ENCODE assay signal across 12 cellular contexts in the genomic region with DNA sequence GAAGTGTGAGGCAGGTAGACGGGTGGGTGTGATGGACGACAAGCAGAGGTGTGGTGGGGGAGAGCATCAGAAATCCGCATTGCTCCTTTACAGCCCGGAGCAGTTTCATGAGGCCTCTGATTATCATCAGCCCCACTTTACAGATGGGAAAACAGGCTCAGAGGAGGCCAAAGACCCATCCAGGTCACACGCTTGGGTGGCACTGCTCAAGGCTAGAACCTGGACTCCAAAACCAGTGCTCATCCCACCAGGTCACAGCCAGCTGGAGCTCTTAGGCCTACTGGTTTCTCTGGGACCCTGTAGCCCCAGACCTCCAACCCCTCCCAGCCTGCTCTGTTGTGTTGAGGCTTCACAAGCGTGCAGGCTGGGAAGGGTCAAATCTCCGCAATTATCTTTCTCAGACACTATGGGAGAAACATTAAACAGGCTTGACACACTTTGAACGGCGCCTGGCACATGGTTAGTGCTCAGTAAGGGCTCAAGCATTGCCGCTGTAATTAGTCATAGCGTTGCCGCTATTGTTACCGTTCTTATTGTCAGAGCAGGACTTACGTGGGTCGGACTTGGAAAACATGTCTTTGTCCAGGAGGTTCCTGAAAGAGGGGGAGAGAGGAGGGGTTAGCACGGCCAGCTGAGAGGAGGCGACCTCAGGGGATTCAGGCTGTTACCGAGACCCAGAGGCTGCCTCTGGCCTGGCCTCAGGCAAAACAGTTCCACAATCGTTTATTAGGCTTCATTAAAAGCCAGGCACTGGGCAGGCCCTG. TPM values are rescaled to one million over a fixed set of nuclear protein-coding genes. Genes with fewer than 3 reads are reported as not detected.
DNase-seq lines count a peak whose midpoint lies in the region; ATAC-seq and TF ChIP-seq lines count a peak whose summit lies in the region.
"Had no signal": no experiment of that assay in that cellular context is flagged by ENCODE, and none has a peak within 500 bp of the region (broad histone marks: within the 10 kb centered on the region; RNA-seq: fewer than 3 reads in every experiment).

No MANE protein-coding gene starts in this region.

- DNase-seq in NCI-H69 (lab: John Stamatoyannopoulos, UW): peak; percentile 50
- DNase-seq in lung microvascular endothelial cell (ENCODE audit: low read depth in 2 of 2): peak; percentile 68 to 98
- DNase-seq in NCI-H345 (lab: John Stamatoyannopoulos, UW): no peak
- DNase-seq in activated CD8-positive, alpha-beta T cell treated with anti-CD3 and anti-CD28 coated beads for 36 hours: no peak
- DNase-seq in glomerular visceral epithelial cell (ENCODE audit: extremely low spot score): no peak
- DNase-seq: CD4-positive, CD25-positive, alpha-beta regulatory T cell; NCI-H510A treated with DMSO at 0.1 percent for 48 hours; stimulated activated naive B cell treated with anti-CD40 and anti-IgM and Interleukin-4, amounts not matched to agents 10 μg/mL and 1 μg/mL and 100 μg/mL, for 72 hours; T-cell had no signal

- H3K4me3 ChIP-seq in ectodermal cell (ENCODE audit: insufficient read depth, low read depth, low read length) (no peak overlapping the region), subcutaneous abdominal adipose tissue (ENCODE audit: low read depth in 1 of 5, low read length in 5 of 5) (no peak overlapping the region)
- H3K4me3 ChIP-seq: dorsolateral prefrontal cortex had no signal

- H3K9ac ChIP-seq in subcutaneous abdominal adipose tissue (ENCODE audit: low read length in 5 of 5): peak overlapping the region in 1 of 5 donors; percentile 37

- H3K27ac ChIP-seq in ectodermal cell (ENCODE audit: insufficient read depth, low read depth, low read length, poor library complexity, severe bottlenecking) (peak overlapping the region; percentile 36), subcutaneous abdominal adipose tissue (ENCODE audit: low read depth, low read length) (peak overlapping the region; percentile 42)

- no peak for TF ChIP-seq CTCF in activated CD8-positive, alpha-beta T cell treated with anti-CD3 and anti-CD28 coated beads for 36 hours (IDR thresholded peaks at IDR 0.05)

- no peak overlapping the region for H3K27ac Mint-ChIP-seq in activated CD8-positive, alpha-beta T cell treated with anti-CD3 and anti-CD28 coated beads for 36 hours
- H3K27ac Mint-ChIP-seq: stimulated activated naive B cell treated with anti-CD40 and anti-IgM and Interleukin-4, amounts not matched to agents 10 μg/mL and 1 μg/mL and 100 μg/mL, for 72 hours; T-cell had no signal

- H3K9me3 ChIP-seq in ectodermal cell (ENCODE audit: control insufficient read depth, low read length) (no peaks in the 10 kb centered on the region), subcutaneous abdominal adipose tissue (ENCODE audit: control insufficient read depth in 5 of 5, low read length in 5 of 5) (no peaks in the 10 kb centered on the region)

- no peak for ATAC-seq in activated CD8-positive, alpha-beta T cell treated with anti-CD3 and anti-CD28 coated beads for 36 hours
- ATAC-seq: stimulated activated naive B cell treated with anti-CD40 and anti-IgM and Interleukin-4, amounts not matched to agents 10 μg/mL and 1 μg/mL and 100 μg/mL, for 72 hours; T-cell had no signal

- POLR2A ChIA-PET in activated CD8-positive, alpha-beta T cell treated with anti-CD3 and anti-CD28 coated beads for 36 hours (lab: Charles Lee): no interaction called here

- H3K9me3 Mint-ChIP-seq in activated CD8-positive, alpha-beta T cell treated with anti-CD3 and anti-CD28 coated beads for 36 hours: no peaks in the 10 kb centered on the region
- H3K9me3 Mint-ChIP-seq: CD4-positive, CD25-positive, alpha-beta regulatory T cell; stimulated activated naive B cell treated with anti-CD40 and anti-IgM and Interleukin-4, amounts not matched to agents 10 μg/mL and 1 μg/mL and 100 μg/mL, for 72 hours; T-cell had no signal

- no peak overlapping the region for H3K4me3 Mint-ChIP-seq in activated CD8-positive, alpha-beta T cell treated with anti-CD3 and anti-CD28 coated beads for 36 hours
- H3K4me3 Mint-ChIP-seq: CD4-positive, CD25-positive, alpha-beta regulatory T cell; stimulated activated naive B cell treated with anti-CD40 and anti-IgM and Interleukin-4, amounts not matched to agents 10 μg/mL and 1 μg/mL and 100 μg/mL, for 72 hours; T-cell had no signal

- no peaks in the 10 kb centered on the region for H3K36me3 ChIP-seq in ectodermal cell (ENCODE audit: control insufficient read depth, insufficient read depth, low read length)
- H3K36me3 ChIP-seq in subcutaneous abdominal adipose tissue (ENCODE audit: control insufficient read depth in 5 of 5, insufficient read depth in 5 of 5, low read length in 5 of 5): no peaks in the 10 kb centered on the region

- CTCF ChIA-PET in activated CD8-positive, alpha-beta T cell treated with anti-CD3 and anti-CD28 coated beads for 36 hours (lab: Charles Lee): no interaction called here

- WGBS in ectodermal cell, 2 experiments: 71 to 73% methylated on average over 19 of the region's 19 CpGs

- peaks cover 4% of the 10 kb centered on the region for H3K4me1 Mint-ChIP-seq in activated CD8-positive, alpha-beta T cell treated with anti-CD3 and anti-CD28 coated beads for 36 hours (ENCODE audit: low read depth)

- no peaks in the 10 kb centered on the region for H3K36me3 Mint-ChIP-seq in activated CD8-positive, alpha-beta T cell treated with anti-CD3 and anti-CD28 coated beads for 36 hours (ENCODE audit: low read depth)
- H3K36me3 Mint-ChIP-seq: CD4-positive, CD25-positive, alpha-beta regulatory T cell; stimulated activated naive B cell treated with anti-CD40 and anti-IgM and Interleukin-4, amounts not matched to agents 10 μg/mL and 1 μg/mL and 100 μg/mL, for 72 hours; T-cell had no signal

- H3K4me1 ChIP-seq in ectodermal cell (ENCODE audit: control insufficient read depth, insufficient read depth, low read length) (peaks cover 35% of the 10 kb centered on the region), subcutaneous abdominal adipose tissue (ENCODE audit: control insufficient read depth in 5 of 5, insufficient read depth in 5 of 5, low read length in 5 of 5) (peaks cover 5 to 69% (median 29%) of the 10 kb centered on the region in 5 donors)

- H3K27me3 ChIP-seq in ectodermal cell (ENCODE audit: control insufficient read depth, insufficient read depth, low read length, poor library complexity, severe bottlenecking) (no peaks in the 10 kb centered on the region), subcutaneous abdominal adipose tissue (ENCODE audit: control insufficient read depth in 5 of 5, insufficient read depth in 4 of 5, low read length in 5 of 5) (peaks cover 0 to 10% (median 0%) of the 10 kb centered on the region in 5 donors)
- H3K27me3 ChIP-seq: dorsolateral prefrontal cortex had no signal

- H3K27me3 Mint-ChIP-seq in activated CD8-positive, alpha-beta T cell treated with anti-CD3 and anti-CD28 coated beads for 36 hours: peaks cover 3% of the 10 kb centered on the region

- intact Hi-C loops in activated CD8-positive, alpha-beta T cell treated with anti-CD3 and anti-CD28 coated beads for 36 hours (cut with micrococcal nuclease): no loop called here

RNA-seq across cellular contexts. Expression of a gene that starts 16.6 kb away (rescaled TPM):
- polyA plus RNA-seq in ectodermal cell (2013, experiment 1 of 4): 0.61 TPM
- polyA plus RNA-seq in ectodermal cell (2013, experiment 2 of 4): 0.48 TPM
- polyA plus RNA-seq in ectodermal cell (2013, experiment 3 of 4): 0.80 TPM
- polyA plus RNA-seq in ectodermal cell (2013, experiment 4 of 4): 0.49 TPM
- total RNA-seq in lung microvascular endothelial cell: 1.2 and 5.7 TPM in 2 replicates
- total RNA-seq in activated CD8-positive, alpha-beta T cell treated with anti-CD3 and anti-CD28 coated beads for 36 hours: 1 to 10 TPM in 1 of 2 experiments, under 1 TPM in 1; 0.69 to 1.2 TPM

RNA-seq across cellular contexts. Expression of a gene that starts 51.9 kb away (rescaled TPM):
- polyA plus RNA-seq in ectodermal cell (2013, experiment 1 of 4): 76.1 TPM
- 80.8 TPM for polyA plus RNA-seq in ectodermal cell (2013, experiment 2 of 4)
- polyA plus RNA-seq in ectodermal cell (2013, experiment 3 of 4): 76.4 TPM
- polyA plus RNA-seq in ectodermal cell (2013, experiment 4 of 4): 73.8 TPM
- total RNA-seq in lung microvascular endothelial cell: 20.4 and 20.7 TPM in 2 replicates
- 10 to 100 TPM; 34.5 to 35.6 TPM for total RNA-seq in activated CD8-positive, alpha-beta T cell treated with anti-CD3 and anti-CD28 coated beads for 36 hours

Comparison
In these comparisons a context has a peak if more than half of its experiments do, and no peak if none do; other contexts are left out.
1. DNase-seq: peak in NCI-H69 (single experiment) and lung microvascular endothelial cell (2 of 2); none in NCI-H345 (single experiment), activated CD8-positive, alpha-beta T cell treated with anti-CD3 and anti-CD28 coated beads for 36 hours (single experiment) and glomerular visceral epithelial cell (single experiment).